14 cellular contexts compared by ENCODE assay signal in the genomic region with DNA sequence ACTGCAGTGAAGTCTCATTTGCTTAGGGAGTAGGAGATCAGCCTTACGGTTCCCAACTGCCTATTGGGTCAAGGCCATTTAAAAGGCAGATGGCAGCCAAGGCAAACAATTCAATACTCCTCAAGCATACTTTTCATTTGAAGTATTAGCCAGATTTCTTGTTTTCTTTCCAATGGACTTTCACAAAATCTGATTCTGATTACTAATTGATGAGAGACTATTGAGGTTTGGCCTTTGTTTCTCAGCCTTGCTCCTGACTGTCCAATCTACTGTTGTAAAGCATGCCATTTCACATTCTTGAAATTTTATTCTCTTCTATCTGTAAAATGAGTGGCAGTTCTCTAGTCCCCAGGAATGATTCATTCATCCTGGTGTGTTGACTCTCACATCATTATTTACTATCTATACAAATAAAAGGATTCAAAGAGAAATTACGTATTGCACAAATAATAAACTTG.
DNase-seq lines count a peak whose midpoint lies in the region; ATAC-seq and TF ChIP-seq lines count a peak whose summit lies in the region.
"Had no signal": no experiment of that assay in that cellular context is flagged by ENCODE, and none has a peak within 500 bp of the region (broad histone marks: within the 10 kb centered on the region; RNA-seq: fewer than 3 reads in every experiment).

No MANE protein-coding gene starts in this region.

- peaks cover 57% of the 10 kb centered on the region for H3K4me1 ChIP-seq in ACC112 (ENCODE audit: control insufficient read depth, insufficient read depth, low read length, unreplicated experiment)

- H3K4me1 Mint-ChIP-seq in osteocyte (ENCODE audit: unreplicated experiment) = peaks cover 75% of the 10 kb centered on the region
- peaks cover 22% of the 10 kb centered on the region for H3K4me1 Mint-ChIP-seq in activated T-cell treated with anti-CD3 and anti-CD28 coated beads, Interleukin-2, amount 50 U/mL, for 24 hours (ENCODE audit: low read depth)

- no peaks in the 10 kb centered on the region for H3K79me2 ChIP-seq in ACC112 (ENCODE audit: control insufficient read depth, insufficient read depth, low read length, unreplicated experiment)

- H2AFZ ChIP-seq in ACC112 (ENCODE audit: low read length, unreplicated experiment) = peak overlapping the region; percentile 4

- H3K9me3 Mint-ChIP-seq in osteocyte (ENCODE audit: unreplicated experiment) = peaks cover 4% of the 10 kb centered on the region
- peaks cover 4% of the 10 kb centered on the region for H3K9me3 Mint-ChIP-seq in activated T-cell treated with anti-CD3 and anti-CD28 coated beads, Interleukin-2, amount 50 U/mL, for 24 hours

- peak; percentile 10 for TF ChIP-seq CTCF in osteocyte (IDR thresholded peaks at IDR 0.05)

- H3K27me3 ChIP-seq in ACC112 (ENCODE audit: insufficient read depth, low read length) = no peaks in the 10 kb centered on the region

- no peak for ATAC-seq in HG02885 (IDR thresholded peaks at IDR 0.05; ENCODE audit: poor library complexity, unreplicated experiment)

- H3K27ac Mint-ChIP-seq in osteocyte (ENCODE audit: unreplicated experiment) = peak overlapping the region; percentile 80
- H3K27ac Mint-ChIP-seq in activated T-cell treated with anti-CD3 and anti-CD28 coated beads, Interleukin-2, amount 50 U/mL, for 24 hours = no peak overlapping the region
- H3K27ac Mint-ChIP-seq: activated CD4-positive, alpha-beta T cell treated with anti-CD3 and anti-CD28 coated beads, Interleukin-2, amount 10 ng/mL, durations not matched to agents 7 days and 5 days had no signal

- H3K4me3 ChIP-seq in ACC112 (ENCODE audit: low read depth, low read length) = no peak overlapping the region

- DNase-seq in NCI-H446 treated with DMSO at 0.1 percent for 48 hours (lab: John Stamatoyannopoulos, UW) (peak; percentile 40), fibroblast of gingiva (ENCODE audit: low read depth) (peak; percentile 67), osteocyte (ENCODE audit: extremely low spot score, unreplicated experiment) (no peak), UCSD-AML1 (lab: John Stamatoyannopoulos, UW; ENCODE audit: unreplicated experiment) (no peak), SK-N-DZ (ENCODE audit: low spot score) (no peak)
- no peak for DNase-seq in activated T-cell treated with anti-CD3 and anti-CD28 coated beads, Interleukin-2, amount 50 U/mL, for 24 hours
- DNase-seq: activated CD4-positive, alpha-beta T cell treated with anti-CD3 and anti-CD28 coated beads, Interleukin-2, amount 10 ng/mL, durations not matched to agents 7 days and 5 days; activated gamma-delta T cell; cortex of kidney; head of caudate nucleus; Kasumi-1; NCI-H526 had no signal

- H3K27ac ChIP-seq in ACC112 (ENCODE audit: low read depth, low read length) = peak overlapping the region; percentile 62

- no peaks in the 10 kb centered on the region for H3K36me3 Mint-ChIP-seq in osteocyte (ENCODE audit: unreplicated experiment)
- H3K36me3 Mint-ChIP-seq in activated T-cell treated with anti-CD3 and anti-CD28 coated beads, Interleukin-2, amount 50 U/mL, for 24 hours (ENCODE audit: low read depth) = no peaks in the 10 kb centered on the region

- peaks cover 4% of the 10 kb centered on the region; the same call in 1 of the 2 replicates for H3K36me3 ChIP-seq in ACC112 (ENCODE audit: insufficient read depth, low read length)

- H3K4me3 Mint-ChIP-seq in osteocyte (ENCODE audit: unreplicated experiment) = no peak overlapping the region
- H3K4me3 Mint-ChIP-seq in activated T-cell treated with anti-CD3 and anti-CD28 coated beads, Interleukin-2, amount 50 U/mL, for 24 hours = no peak overlapping the region
- H3K4me3 Mint-ChIP-seq: activated CD4-positive, alpha-beta T cell treated with anti-CD3 and anti-CD28 coated beads, Interleukin-2, amount 10 ng/mL, durations not matched to agents 7 days and 5 days had no signal

- H3K27me3 Mint-ChIP-seq in osteocyte (ENCODE audit: unreplicated experiment) = no peaks in the 10 kb centered on the region
- no peaks in the 10 kb centered on the region for H3K27me3 Mint-ChIP-seq in activated T-cell treated with anti-CD3 and anti-CD28 coated beads, Interleukin-2, amount 50 U/mL, for 24 hours
- H3K27me3 Mint-ChIP-seq: activated CD4-positive, alpha-beta T cell treated with anti-CD3 and anti-CD28 coated beads, Interleukin-2, amount 10 ng/mL, durations not matched to agents 7 days and 5 days had no signal

Comparison
In these comparisons a context has a peak if more than half of its experiments do, and no peak if none do; other contexts are left out.
1. DNase-seq: peak in NCI-H446 treated with DMSO at 0.1 percent for 48 hours (single experiment) and fibroblast of gingiva (single experiment); none in osteocyte (single experiment), UCSD-AML1 (single experiment), activated T-cell treated with anti-CD3 and anti-CD28 coated beads, Interleukin-2, amount 50 U/mL, for 24 hours (single experiment) and SK-N-DZ (single experiment).